In genomic region chr6:30885481-30885998, GRCh38 we compare ENCODE assay signal across 8 cellular contexts. TPM values are rescaled to one million over a fixed set of nuclear protein-coding genes. Genes with fewer than 3 reads are reported as not detected.
DNase-seq lines count a peak whose midpoint lies in the region; ATAC-seq and TF ChIP-seq lines count a peak whose summit lies in the region.

No MANE protein-coding gene starts in this region.

- no peak for TF ChIP-seq CTCF in GM20000 (IDR thresholded peaks at IDR 0.05; ENCODE audit: extremely low read depth, missing control alignments)
- no peak for TF ChIP-seq CTCF in activated B cell treated with CpG ODN at 0.5 μM for 24 hours (IDR thresholded peaks at IDR 0.05)

- no peaks in the 10 kb centered on the region for H3K27me3 Mint-ChIP-seq in activated B cell treated with CpG ODN at 0.5 μM for 24 hours

- DNase-seq in AG08396 (ENCODE audit: low spot score), result peak; percentile 39
- DNase-seq in GM20000 (ENCODE audit: low spot score), result peak; percentile 44
- no peak for DNase-seq in activated B cell treated with CpG ODN at 0.5 μM for 24 hours
- peak; percentile 31 for DNase-seq in glomerular visceral epithelial cell (ENCODE audit: extremely low spot score)
- DNase-seq in pons (ENCODE audit: low spot score), result peak; percentile 68
- DNase-seq in stimulated activated CD4-positive, alpha-beta T cell treated with anti-CD3 and anti-CD28 coated beads, Interleukin-12 subunit alpha, Interleukin-12 subunit beta, amount 100 ng/mL, for 4 hours, result no peak
- no peak for DNase-seq in SW 1271 (lab: John Stamatoyannopoulos, UW)

- H3K36me3 Mint-ChIP-seq in activated B cell treated with CpG ODN at 0.5 μM for 24 hours (ENCODE audit: low read depth), result peaks cover 14% of the 10 kb centered on the region

- peak overlapping the region; percentile 80 for H3K27ac Mint-ChIP-seq in activated B cell treated with CpG ODN at 0.5 μM for 24 hours

- H3K4me1 Mint-ChIP-seq in activated B cell treated with CpG ODN at 0.5 μM for 24 hours, result peaks cover 56% of the 10 kb centered on the region

- POLR2A ChIA-PET in activated B cell treated with CpG ODN at 0.5 μM for 24 hours (lab: Charles Lee), result interaction anchor here (0.6 to 3.7 kb wide), 3 partner anchors 11 to 213 kb away, joined by 3 to 22 read pairs (median 4); partner anchors contain the start of genes DHX16 and VARS2

- ATAC-seq in activated B cell treated with CpG ODN at 0.5 μM for 24 hours (ENCODE audit: low read depth), result no peak
- no peak for ATAC-seq in GM21825 (IDR thresholded peaks at IDR 0.05; ENCODE audit: unreplicated experiment)

- intact Hi-C loops in activated B cell treated with CpG ODN at 0.5 μM for 24 hours (cut with micrococcal nuclease), result loop anchor here (2.0 kb wide), 1 partner anchor 29 kb away; the partner anchor contains the start of gene VARS2

- no peaks in the 10 kb centered on the region for H3K9me3 Mint-ChIP-seq in activated B cell treated with CpG ODN at 0.5 μM for 24 hours

- H3K4me3 Mint-ChIP-seq in activated B cell treated with CpG ODN at 0.5 μM for 24 hours, result peak overlapping the region; percentile 84

- CTCF ChIA-PET in activated B cell treated with CpG ODN at 0.5 μM for 24 hours (lab: Charles Lee), result interaction anchor here (0.6 to 1.1 kb wide), 2 partner anchors 28 to 202 kb away, joined by 3 read pairs; partner anchors contain the start of gene VARS2

RNA-seq across cellular contexts. Expression of gene DDR1, which starts 1.2 kb away (rescaled TPM):
- 16.8 and 18.7 TPM in 2 replicates for total RNA-seq in activated B cell treated with CpG ODN at 0.5 μM for 24 hours

RNA-seq across cellular contexts. Expression of gene GTF2H4, which starts 22.5 kb away (rescaled TPM):
- 37.8 and 42.3 TPM in 2 replicates for total RNA-seq in activated B cell treated with CpG ODN at 0.5 μM for 24 hours

RNA-seq across cellular contexts. Expression of gene VARS2, which starts 28.5 kb away (rescaled TPM):
- 39.4 and 47.8 TPM in 2 replicates for total RNA-seq in activated B cell treated with CpG ODN at 0.5 μM for 24 hours

RNA-seq across cellular contexts. Expression of gene SFTA2, which starts 46.4 kb away (rescaled TPM):
- not detected in 2 replicates for total RNA-seq in activated B cell treated with CpG ODN at 0.5 μM for 24 hours

RNA-seq across cellular contexts. Expression of gene MUCL3, which starts 55.2 kb away (rescaled TPM):
- total RNA-seq in activated B cell treated with CpG ODN at 0.5 μM for 24 hours, result not detected in 2 replicates

Comparison
In these comparisons a context has a peak if more than half of its experiments do, and no peak if none do; other contexts are left out.
1. DNase-seq: peak in AG08396 (single experiment), GM20000 (single experiment), glomerular visceral epithelial cell (single experiment) and pons (single experiment); none in activated B cell treated with CpG ODN at 0.5 μM for 24 hours (single experiment), stimulated activated CD4-positive, alpha-beta T cell treated with anti-CD3 and anti-CD28 coated beads, Interleukin-12 subunit alpha, Interleukin-12 subunit beta, amount 100 ng/mL, for 4 hours (single experiment) and SW 1271 (0 of 2).